Comparison of ENCODE assay signal across 8 cellular contexts in genomic region chr14:105575012-105575700, GRCh38. TPM values are rescaled to one million over a fixed set of nuclear protein-coding genes. Genes with fewer than 3 reads are reported as not detected.
DNase-seq lines count a peak whose midpoint lies in the region; ATAC-seq and TF ChIP-seq lines count a peak whose summit lies in the region.
"Not testable (repeated sequence)": the region's sequence is repeated elsewhere in the genome, so short reads cannot be mapped to it uniquely, and the experiment has no call there.

No MANE protein-coding gene starts in this region.

- not testable (repeated sequence) for H3K36me3 Mint-ChIP-seq in activated CD8-positive, alpha-beta T cell treated with anti-CD3 and anti-CD28 coated beads for 36 hours (ENCODE audit: low read depth); naive B cell

- not testable (repeated sequence) for H3K9me3 Mint-ChIP-seq in activated CD8-positive, alpha-beta T cell treated with anti-CD3 and anti-CD28 coated beads for 36 hours; naive B cell

- H3K4me3 ChIP-seq in GM12865 (ENCODE audit: low read depth, low read length): not testable (repeated sequence)

- not testable (repeated sequence) for H3K4me3 Mint-ChIP-seq in activated CD8-positive, alpha-beta T cell treated with anti-CD3 and anti-CD28 coated beads for 36 hours
- peak overlapping the region in 2 of 8 donors; percentile 35 to 59 for H3K4me3 Mint-ChIP-seq in naive B cell

- CTCF ChIA-PET in activated CD8-positive, alpha-beta T cell treated with anti-CD3 and anti-CD28 coated beads for 36 hours (lab: Charles Lee): not testable (repeated sequence)

- TF ChIP-seq CTCF in GM12865 (IDR thresholded peaks at IDR 0.05; ENCODE audit: insufficient read depth, low read depth, low read length, missing control alignments); activated CD8-positive, alpha-beta T cell treated with anti-CD3 and anti-CD28 coated beads for 36 hours (IDR thresholded peaks at IDR 0.05): not testable (repeated sequence)

- intact Hi-C loops in activated CD8-positive, alpha-beta T cell treated with anti-CD3 and anti-CD28 coated beads for 36 hours (cut with micrococcal nuclease): not testable (repeated sequence)

- not testable (repeated sequence) for H3K4me1 Mint-ChIP-seq in activated CD8-positive, alpha-beta T cell treated with anti-CD3 and anti-CD28 coated beads for 36 hours (ENCODE audit: low read depth)
- H3K4me1 Mint-ChIP-seq in naive B cell: peaks cover 45 to 52% (median 52%) of the 10 kb centered on the region in 3 donors

- ATAC-seq in GM19023 (IDR thresholded peaks at IDR 0.05; ENCODE audit: unreplicated experiment) (peak; percentile 56), GM21390 (IDR thresholded peaks at IDR 0.05; ENCODE audit: unreplicated experiment) (peak; percentile 49), HG02642 (IDR thresholded peaks at IDR 0.05; ENCODE audit: poor library complexity, unreplicated experiment) (peak; percentile 60), HG03095 (IDR thresholded peaks at IDR 0.05; ENCODE audit: unreplicated experiment) (peak; percentile 54), HG03521 (IDR thresholded peaks at IDR 0.05; ENCODE audit: unreplicated experiment) (peak; percentile 56), naive B cell (ENCODE audit: low read depth in 2 of 2) (peak; percentile 68 to 73)
- peak; percentile 61 for ATAC-seq in activated CD8-positive, alpha-beta T cell treated with anti-CD3 and anti-CD28 coated beads for 36 hours

- peak; percentile 78 for DNase-seq in GM12865 (ENCODE audit: low read depth)
- not testable (repeated sequence) for DNase-seq in activated CD8-positive, alpha-beta T cell treated with anti-CD3 and anti-CD28 coated beads for 36 hours; naive B cell

- not testable (repeated sequence) for H3K27ac Mint-ChIP-seq in activated CD8-positive, alpha-beta T cell treated with anti-CD3 and anti-CD28 coated beads for 36 hours
- H3K27ac Mint-ChIP-seq in naive B cell: peak overlapping the region in 4 of 6 donors; percentile 56 to 95 (median 86)

- POLR2A ChIA-PET in activated CD8-positive, alpha-beta T cell treated with anti-CD3 and anti-CD28 coated beads for 36 hours (lab: Charles Lee): not testable (repeated sequence)

- H3K27me3 Mint-ChIP-seq in activated CD8-positive, alpha-beta T cell treated with anti-CD3 and anti-CD28 coated beads for 36 hours; naive B cell: not testable (repeated sequence)

RNA-seq across cellular contexts. Expression of gene TMEM121, which starts 48.8 kb away (rescaled TPM):
- total RNA-seq in activated CD8-positive, alpha-beta T cell treated with anti-CD3 and anti-CD28 coated beads for 36 hours: 10 to 100 TPM; 12.0 to 12.1 TPM
- polyA plus RNA-seq in naive B cell (ENCODE audit: low read depth in 6 of 6): 1 to 10 TPM; 1.4 to 3.3 (median 1.9) TPM
